Comparison of ENCODE assay signal across 5 cellular contexts in the genomic region with DNA sequence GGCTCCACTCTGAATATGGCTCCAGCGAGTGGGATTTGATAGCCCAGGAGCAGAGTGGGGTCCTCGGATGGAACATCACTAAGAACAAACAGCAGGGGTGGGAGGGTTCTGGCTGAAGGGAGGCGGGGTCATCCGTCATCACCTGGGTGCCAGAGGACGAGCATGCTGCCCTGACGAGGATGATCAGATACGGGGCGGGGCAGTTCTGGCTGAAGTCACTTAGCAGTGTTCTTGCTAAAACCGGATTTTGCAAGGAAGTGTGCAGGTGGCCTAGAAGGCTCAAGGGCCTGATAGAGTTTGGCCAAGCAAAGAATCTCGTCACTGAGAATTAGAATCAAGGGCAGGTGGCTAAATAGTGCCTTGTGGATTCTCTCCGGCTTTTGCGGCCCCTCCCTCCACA.
DNase-seq lines count a peak whose midpoint lies in the region; ATAC-seq, FAIRE-seq and TF ChIP-seq lines count a peak whose summit lies in the region.
"Not testable (repeated sequence)": the region's sequence is repeated elsewhere in the genome, so short reads cannot be mapped to it uniquely, and the experiment has no call there.

No MANE protein-coding gene starts in this region.

- not testable (repeated sequence) for TF ChIP-seq EP300 in K562 (IDR thresholded peaks at IDR 0.05; ENCODE audit: low read length)

- ATAC-seq in K562 (peak; percentile 67), esophagus mucosa (peak; percentile 69), left colon (peak; percentile 69), mucosa of descending colon (peak; percentile 74)
- ATAC-seq in sciatic nerve: not testable (repeated sequence)

- FAIRE-seq in K562 (lab: Jason Lieb, UNC): not testable (repeated sequence)

- TF ChIP-seq RAD21 in K562 (CRISPR knock-in tag; conservative IDR thresholded peaks at IDR 0.05 in 1 of 2, IDR thresholded peaks at IDR 0.05 in 1 of 2): not testable (repeated sequence)

- H3K4me2 ChIP-seq in K562 (ENCODE audit: insufficient read depth, low read length): not testable (repeated sequence)

- not testable (repeated sequence) for H3K4me1 ChIP-seq in K562 (replicated peaks in 1 of 2; ENCODE audit: control insufficient read depth in 2 of 2, insufficient read depth in 2 of 2, low read length in 2 of 2); mucosa of descending colon (ENCODE audit: low read depth)

- TF ChIP-seq CTCF in K562 (IDR thresholded peaks at IDR 0.05 in 2 of 3, conservative IDR thresholded peaks at IDR 0.05 in 1 of 3; ENCODE audit: insufficient read depth in 2 of 3, low read depth in 1 of 3, low read length in 3 of 3); mucosa of descending colon (IDR thresholded peaks at IDR 0.05): not testable (repeated sequence)

- H4K20me1 ChIP-seq in K562 (replicated peaks; ENCODE audit: control insufficient read depth, insufficient read depth, low read length): not testable (repeated sequence)

- DNase-seq in K562 (ENCODE audit: extremely low read depth in 1 of 4, low spot score in 3 of 4): not testable (repeated sequence)
- DNase-seq in left colon (peak; percentile 13 to 29), mucosa of descending colon (peak in 1 of 3 donors; percentile 47), sciatic nerve (ENCODE audit: low spot score) (peak; percentile 8)

- H3K9me1 ChIP-seq in K562 (ENCODE audit: control insufficient read depth, insufficient read depth, low read length): not testable (repeated sequence)

- in situ Hi-C loops in K562 (cut with MboI): not testable (repeated sequence)

- not testable (repeated sequence) for H3K4me3 ChIP-seq in K562, mucosa of descending colon

- not testable (repeated sequence) for H2AFZ ChIP-seq in K562 (ENCODE audit: low read depth, low read length)

- not testable (repeated sequence) for TF ChIP-seq POLR2A in K562 (conservative IDR thresholded peaks at IDR 0.05)

- H3K27me3 ChIP-seq in K562 (ENCODE audit: control insufficient read depth in 2 of 2, insufficient read depth in 2 of 2, low read length in 2 of 2): not testable (repeated sequence)

- not testable (repeated sequence) for H3K9me3 ChIP-seq in K562 (replicated peaks; ENCODE audit: control insufficient read depth, insufficient read depth, low read depth, low read length); mucosa of descending colon

- not testable (repeated sequence) for H3K79me2 ChIP-seq in K562 (ENCODE audit: control insufficient read depth, insufficient read depth, low read length)

- POLR2A ChIA-PET in K562 (lab: Yijun Ruan, JAX): not testable (repeated sequence)

- CTCF ChIA-PET in K562 (lab: Yijun Ruan, JAX; ENCODE audit: low intra/inter-chr PET ratio): not testable (repeated sequence)

- intact Hi-C loops in K562 (cut with micrococcal nuclease); left colon (cut with DNase I, micrococcal nuclease); mucosa of descending colon (cut with DNase I, micrococcal nuclease); sciatic nerve (cut with DNase I): not testable (repeated sequence)

- not testable (repeated sequence) for H3K36me3 ChIP-seq in K562 (ENCODE audit: control insufficient read depth, insufficient read depth, low read length); mucosa of descending colon (ENCODE audit: low read depth)

- not testable (repeated sequence) for H3K27ac ChIP-seq in K562 (ENCODE audit: extremely low read depth, low read depth, low read length)

- BruUV-seq in K562 (replicated peaks; lab: Mats Ljungman, UMichigan): not testable (repeated sequence)

- H3K9ac ChIP-seq in K562 (ENCODE audit: insufficient read depth in 1 of 2, low read depth in 2 of 2, low read length in 2 of 2): not testable (repeated sequence)

- WGBS in K562 (ENCODE audit: insufficient coverage, low coverage, missing lambda C conversion rate): no CpG with 5 or more reads among the region's 12 CpGs
